In genomic region chr17:10041287-10041612, GRCh38 we compare ENCODE assay signal across 1 cellular context.
TF ChIP-seq lines count a peak whose summit lies in the region.

No MANE protein-coding gene starts in this region.

TF ChIP-seq in GM23338, 12 proteins besides CTCF, POLR2A, EP300 and RAD21 (continued from another document):
- TF ChIP-seq, protein P1, sequence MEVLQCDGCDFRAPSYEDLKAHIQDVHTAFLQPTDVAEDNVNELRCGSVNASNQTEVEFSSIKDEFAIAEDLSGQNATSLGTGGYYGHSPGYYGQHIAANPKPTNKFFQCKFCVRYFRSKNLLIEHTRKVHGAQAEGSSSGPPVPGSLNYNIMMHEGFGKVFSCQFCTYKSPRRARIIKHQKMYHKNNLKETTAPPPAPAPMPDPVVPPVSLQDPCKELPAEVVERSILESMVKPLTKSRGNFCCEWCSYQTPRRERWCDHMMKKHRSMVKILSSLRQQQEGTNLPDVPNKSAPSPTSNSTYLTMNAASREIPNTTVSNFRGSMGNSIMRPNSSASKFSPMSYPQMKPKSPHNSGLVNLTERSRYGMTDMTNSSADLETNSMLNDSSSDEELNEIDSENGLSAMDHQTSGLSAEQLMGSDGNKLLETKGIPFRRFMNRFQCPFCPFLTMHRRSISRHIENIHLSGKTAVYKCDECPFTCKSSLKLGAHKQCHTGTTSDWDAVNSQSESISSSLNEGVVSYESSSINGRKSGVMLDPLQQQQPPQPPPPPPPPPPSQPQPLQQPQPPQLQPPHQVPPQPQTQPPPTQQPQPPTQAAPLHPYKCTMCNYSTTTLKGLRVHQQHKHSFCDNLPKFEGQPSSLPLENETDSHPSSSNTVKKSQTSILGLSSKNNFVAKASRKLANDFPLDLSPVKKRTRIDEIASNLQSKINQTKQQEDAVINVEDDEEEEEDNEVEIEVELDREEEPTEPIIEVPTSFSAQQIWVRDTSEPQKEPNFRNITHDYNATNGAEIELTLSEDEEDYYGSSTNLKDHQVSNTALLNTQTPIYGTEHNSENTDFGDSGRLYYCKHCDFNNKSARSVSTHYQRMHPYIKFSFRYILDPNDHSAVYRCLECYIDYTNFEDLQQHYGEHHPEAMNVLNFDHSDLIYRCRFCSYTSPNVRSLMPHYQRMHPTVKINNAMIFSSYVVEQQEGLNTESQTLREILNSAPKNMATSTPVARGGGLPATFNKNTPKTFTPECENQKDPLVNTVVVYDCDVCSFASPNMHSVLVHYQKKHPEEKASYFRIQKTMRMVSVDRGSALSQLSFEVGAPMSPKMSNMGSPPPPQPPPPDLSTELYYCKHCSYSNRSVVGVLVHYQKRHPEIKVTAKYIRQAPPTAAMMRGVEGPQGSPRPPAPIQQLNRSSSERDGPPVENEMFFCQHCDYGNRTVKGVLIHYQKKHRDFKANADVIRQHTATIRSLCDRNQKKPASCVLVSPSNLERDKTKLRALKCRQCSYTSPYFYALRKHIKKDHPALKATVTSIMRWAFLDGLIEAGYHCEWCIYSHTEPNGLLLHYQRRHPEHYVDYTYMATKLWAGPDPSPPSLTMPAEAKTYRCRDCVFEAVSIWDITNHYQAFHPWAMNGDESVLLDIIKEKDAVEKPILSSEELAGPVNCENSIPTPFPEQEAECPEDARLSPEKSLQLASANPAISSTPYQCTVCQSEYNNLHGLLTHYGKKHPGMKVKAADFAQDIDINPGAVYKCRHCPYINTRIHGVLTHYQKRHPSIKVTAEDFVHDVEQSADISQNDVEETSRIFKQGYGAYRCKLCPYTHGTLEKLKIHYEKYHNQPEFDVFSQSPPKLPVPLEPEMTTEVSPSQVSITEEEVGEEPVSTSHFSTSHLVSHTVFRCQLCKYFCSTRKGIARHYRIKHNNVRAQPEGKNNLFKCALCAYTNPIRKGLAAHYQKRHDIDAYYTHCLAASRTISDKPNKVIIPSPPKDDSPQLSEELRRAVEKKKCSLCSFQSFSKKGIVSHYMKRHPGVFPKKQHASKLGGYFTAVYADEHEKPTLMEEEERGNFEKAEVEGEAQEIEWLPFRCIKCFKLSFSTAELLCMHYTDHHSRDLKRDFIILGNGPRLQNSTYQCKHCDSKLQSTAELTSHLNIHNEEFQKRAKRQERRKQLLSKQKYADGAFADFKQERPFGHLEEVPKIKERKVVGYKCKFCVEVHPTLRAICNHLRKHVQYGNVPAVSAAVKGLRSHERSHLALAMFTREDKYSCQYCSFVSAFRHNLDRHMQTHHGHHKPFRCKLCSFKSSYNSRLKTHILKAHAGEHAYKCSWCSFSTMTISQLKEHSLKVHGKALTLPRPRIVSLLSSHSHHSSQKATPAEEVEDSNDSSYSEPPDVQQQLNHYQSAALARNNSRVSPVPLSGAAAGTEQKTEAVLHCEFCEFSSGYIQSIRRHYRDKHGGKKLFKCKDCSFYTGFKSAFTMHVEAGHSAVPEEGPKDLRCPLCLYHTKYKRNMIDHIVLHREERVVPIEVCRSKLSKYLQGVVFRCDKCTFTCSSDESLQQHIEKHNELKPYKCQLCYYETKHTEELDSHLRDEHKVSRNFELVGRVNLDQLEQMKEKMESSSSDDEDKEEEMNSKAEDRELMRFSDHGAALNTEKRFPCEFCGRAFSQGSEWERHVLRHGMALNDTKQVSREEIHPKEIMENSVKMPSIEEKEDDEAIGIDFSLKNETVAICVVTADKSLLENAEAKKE (CRISPR knock-in tag; IDR thresholded peaks at IDR 0.05), result no peak
- TF ChIP-seq NANOG (IDR thresholded peaks at IDR 0.05; ENCODE audit: borderline replicate concordance), result no peak
TF ChIP-seq in GM23338: peak in this region for 0.
